9 cellular contexts compared by ENCODE assay signal in the genomic region with DNA sequence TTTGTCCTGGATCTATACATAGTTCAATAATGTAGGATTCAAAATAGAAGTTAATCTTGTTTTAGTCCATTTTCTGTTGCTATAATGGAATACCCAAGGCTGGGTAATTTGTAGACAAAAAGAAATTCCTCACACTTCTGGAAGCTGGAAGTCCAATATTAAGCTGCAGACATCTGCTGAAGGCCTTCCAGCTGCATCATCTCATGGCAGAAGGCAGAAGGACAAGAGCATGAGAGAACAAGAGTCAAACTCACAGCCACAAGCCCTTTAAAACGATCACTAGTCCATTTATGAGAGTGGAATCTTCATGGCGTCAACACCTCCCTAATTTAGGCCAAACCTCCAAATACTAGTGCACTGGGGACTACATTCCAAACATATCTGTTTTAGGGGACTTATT.
"Had no signal": no experiment of that assay in that cellular context is flagged by ENCODE, and none has a peak within 500 bp of the region (broad histone marks: within the 10 kb centered on the region; RNA-seq: fewer than 3 reads in every experiment).

No MANE protein-coding gene starts in this region.

- H3K9me3 Mint-ChIP-seq: GM23338 had no signal

- ATAC-seq: GM23338, HCT116 had no signal

- H3K4me1 Mint-ChIP-seq: GM23338, H9 had no signal

- H3K4me3 ChIP-seq: GM23248, GM23338, HAP-1 had no signal

- H3K9me3 ChIP-seq: HAP-1 had no signal

- H3K27ac ChIP-seq: GM23248 had no signal

- DNase-seq: GM23248, GOT3, H7, H9, HCEC 1CT, HFFc6 had no signal

- H3K4me3 Mint-ChIP-seq: GM23338, H9, HFFc6 had no signal
